In genomic region chr9:121778252-121779225, GRCh38 we compare ENCODE assay signal across 17 cellular contexts.
DNase-seq lines count a peak whose midpoint lies in the region; ATAC-seq and TF ChIP-seq lines count a peak whose summit lies in the region.
"Had no signal": no experiment of that assay in that cellular context is flagged by ENCODE, and none has a peak within 500 bp of the region (broad histone marks: within the 10 kb centered on the region; RNA-seq: fewer than 3 reads in every experiment).

No MANE protein-coding gene starts in this region.

- no peak overlapping the region for H3K9ac ChIP-seq in smooth muscle cell (ENCODE audit: low read depth)

- H4K20me1 ChIP-seq in smooth muscle cell (ENCODE audit: low read depth): peaks cover 28% of the 10 kb centered on the region

- H3K27ac ChIP-seq in left ventricle myocardium inferior (replicated peaks) (peak overlapping the region; percentile 80), smooth muscle cell (ENCODE audit: low read depth) (no peak overlapping the region)
- H3K27ac ChIP-seq: body of pancreas had no signal

- H2AFZ ChIP-seq in smooth muscle cell (ENCODE audit: low read depth): no peak overlapping the region
- H2AFZ ChIP-seq: GM23338 had no signal

- H3K27me3 ChIP-seq in left ventricle myocardium inferior (ENCODE audit: low read depth) (no peaks in the 10 kb centered on the region), smooth muscle cell (ENCODE audit: low read depth) (no peaks in the 10 kb centered on the region)
- H3K27me3 ChIP-seq: body of pancreas, Peyer's patch had no signal

- peaks cover 6% of the 10 kb centered on the region for H3K9me3 ChIP-seq in left ventricle myocardium inferior (replicated peaks)
- no peaks in the 10 kb centered on the region for H3K9me3 ChIP-seq in smooth muscle cell (replicated peaks; ENCODE audit: low read depth)
- H3K9me3 ChIP-seq: body of pancreas, Peyer's patch had no signal

- peaks cover 84% of the 10 kb centered on the region for H3K36me3 ChIP-seq in left ventricle myocardium inferior
- peaks cover 10% of the 10 kb centered on the region for H3K36me3 ChIP-seq in smooth muscle cell (ENCODE audit: low read depth)

- H3K4me3 ChIP-seq in left ventricle myocardium inferior: no peak overlapping the region
- H3K4me3 ChIP-seq in smooth muscle cell: no peak overlapping the region
- H3K4me3 ChIP-seq: body of pancreas, GM23338, Peyer's patch had no signal

- H3K4me2 ChIP-seq in smooth muscle cell: no peak overlapping the region
- H3K4me2 ChIP-seq: GM23338 had no signal

- H3K79me2 ChIP-seq in smooth muscle cell (ENCODE audit: low read depth): peaks cover 5% of the 10 kb centered on the region

- H3F3A ChIP-seq in smooth muscle cell (ENCODE audit: low read depth): no peaks in the 10 kb centered on the region

- 63% methylated on average over 4 of the region's 4 CpGs for WGBS in smooth muscle cell (ENCODE audit: low lambda C conversion rate)

- ATAC-seq in GM18868 (IDR thresholded peaks at IDR 0.05; ENCODE audit: unreplicated experiment): no peak
- ATAC-seq: GM23338, natural killer cell had no signal

- TF ChIP-seq CTCF in left ventricle myocardium inferior (IDR thresholded peaks at IDR 0.05; ENCODE audit: borderline replicate concordance) (no peak), smooth muscle cell (IDR thresholded peaks at IDR 0.05; ENCODE audit: borderline replicate concordance, insufficient read depth, poor library complexity, severe bottlenecking) (no peak)

- intact Hi-C loops in left ventricle myocardium inferior (cut with micrococcal nuclease): no loop called here

- DNase-seq in GM04504 (ENCODE audit: low read depth): peak; percentile 17
- peak; percentile 94 for DNase-seq in cerebellar cortex (ENCODE audit: low spot score)
- no peak for DNase-seq in left ventricle myocardium inferior
- DNase-seq in pons (ENCODE audit: low spot score): peak; percentile 37
- no peak for DNase-seq in smooth muscle cell (lab: John Stamatoyannopoulos, UW; ENCODE audit: unreplicated experiment)
- no peak for DNase-seq in stimulated activated naive CD4-positive, alpha-beta T cell (lab: John Stamatoyannopoulos, UW)
- no peak for DNase-seq in SW480 (ENCODE audit: low spot score)
- DNase-seq: activated B cell treated with CpG ODN at 0.5 μM for 24 hours; activated naive CD4-positive, alpha-beta T cell; AML-193; body of pancreas; natural killer cell; NCI-H1930; NCI-H524 treated with DMSO at 0.1 percent for 48 hours; Peyer's patch had no signal

- H3K4me1 ChIP-seq in left ventricle myocardium inferior (peaks cover 93% of the 10 kb centered on the region), smooth muscle cell (ENCODE audit: low read depth) (peaks cover 14% of the 10 kb centered on the region)
- H3K4me1 ChIP-seq: body of pancreas, Peyer's patch had no signal

Comparison
In these comparisons a context has a peak if more than half of its experiments do, and no peak if none do; other contexts are left out.
1. DNase-seq: peak in GM04504 (single experiment), cerebellar cortex (single experiment) and pons (single experiment); none in left ventricle myocardium inferior (single experiment), smooth muscle cell (single experiment), stimulated activated naive CD4-positive, alpha-beta T cell (0 of 6) and SW480 (single experiment).